ENCODE assay signal across 1 cellular context in genomic region chr14:23631702-23632460, GRCh38.
A peak's percentile ranks its signal among the peaks of the same experiment; 100 is the strongest.
TF ChIP-seq lines count a peak whose summit lies in the region.

No MANE protein-coding gene starts in this region.

TF ChIP-seq in HepG2, 621 proteins besides CTCF, POLR2A, EP300 and RAD21 (continued from another document and continues in another):
- no peak for TF ChIP-seq KIAA2018 (CRISPR knock-in tag; IDR thresholded peaks at IDR 0.05; ENCODE audit: borderline replicate concordance)
- TF ChIP-seq KLF11 (CRISPR knock-in tag; IDR thresholded peaks at IDR 0.05), result no peak
- no peak for TF ChIP-seq ZNF468 (CRISPR knock-in tag; IDR thresholded peaks at IDR 0.05)
- peak; percentile 84; the same call in 1 of the 2 replicates for TF ChIP-seq IRF9 (CRISPR knock-in tag; IDR thresholded peaks at IDR 0.05; ENCODE audit: borderline replicate concordance)
- TF ChIP-seq FOXA3 (CRISPR knock-in tag; IDR thresholded peaks at IDR 0.05), result peak; percentile 85
- no peak for TF ChIP-seq HNRNPUL1 (IDR thresholded peaks at IDR 0.05; ENCODE audit: low read depth, low read length)
- TF ChIP-seq TERF1 (CRISPR knock-in tag; IDR thresholded peaks at IDR 0.05), result no peak
- peak; percentile 47; the same call in 1 of the 2 replicates for TF ChIP-seq CC2D1A (CRISPR knock-in tag; IDR thresholded peaks at IDR 0.05)
- peak; percentile 87; the same call in 1 of the 2 replicates for TF ChIP-seq ZNF451 (CRISPR knock-in tag; IDR thresholded peaks at IDR 0.05)
- no peak for TF ChIP-seq ZNF629 (CRISPR knock-in tag; conservative IDR thresholded peaks at IDR 0.05)
- TF ChIP-seq AGO1 (IDR thresholded peaks at IDR 0.05; ENCODE audit: low read depth, low read length, poor library complexity, severe bottlenecking), result no peak
- no peak for TF ChIP-seq SRSF4 (IDR thresholded peaks at IDR 0.05; ENCODE audit: low read depth, low read length, poor library complexity, severe bottlenecking)
- TF ChIP-seq SP4 (CRISPR knock-in tag; IDR thresholded peaks at IDR 0.05), result no peak
- no peak for TF ChIP-seq FOXM1 (CRISPR knock-in tag; IDR thresholded peaks at IDR 0.05)
- TF ChIP-seq ATAD3A (CRISPR knock-in tag; IDR thresholded peaks at IDR 0.05), result no peak; the same call in none of the 2 replicates
- no peak for TF ChIP-seq ZNF576 (CRISPR knock-in tag; IDR thresholded peaks at IDR 0.05)
- TF ChIP-seq ZBTB1 (CRISPR knock-in tag; IDR thresholded peaks at IDR 0.05; ENCODE audit: borderline replicate concordance), result no peak; the same call in 1 of the 2 replicates
- no peak for TF ChIP-seq SYNCRIP (IDR thresholded peaks at IDR 0.05; ENCODE audit: insufficient read depth, low read depth, low read length)
- TF ChIP-seq HOMEZ (CRISPR knock-in tag; IDR thresholded peaks at IDR 0.05; ENCODE audit: low read depth), result peak; percentile 78
- 0 out of 2 replicates have a peak, but pooled peaks have one; percentile 18 for TF ChIP-seq CHCHD3 (CRISPR knock-in tag; IDR thresholded peaks at IDR 0.05)
- TF ChIP-seq ZNF788 (CRISPR knock-in tag; IDR thresholded peaks at IDR 0.05; ENCODE audit: borderline replicate concordance), result peak; percentile 86; the same call in 1 of the 2 replicates
- peak; percentile 49; the same call in 1 of the 2 replicates for TF ChIP-seq TAF1 (CRISPR knock-in tag; IDR thresholded peaks at IDR 0.05)
- TF ChIP-seq ZNF337 (CRISPR knock-in tag; IDR thresholded peaks at IDR 0.05; ENCODE audit: borderline replicate concordance, low read depth), result no peak
- peak; percentile 74; the same call in 1 of the 2 replicates for TF ChIP-seq PAX8 (CRISPR knock-in tag; IDR thresholded peaks at IDR 0.05; ENCODE audit: borderline replicate concordance)
- TF ChIP-seq TCF7 (IDR thresholded peaks at IDR 0.05; ENCODE audit: low read depth), result no peak
- TF ChIP-seq XRCC5 (optimal IDR thresholded peaks at IDR 0.05; ENCODE audit: low read length), result peak; percentile 99
- TF ChIP-seq FUBP1 (CRISPR knock-in tag; IDR thresholded peaks at IDR 0.05; ENCODE audit: borderline replicate concordance), result 0 out of 2 replicates have a peak, but pooled peaks have one; percentile 50
- no peak for TF ChIP-seq SMARCC2 (IDR thresholded peaks at IDR 0.05)
- no peak for TF ChIP-seq KDM5B (CRISPR knock-in tag; IDR thresholded peaks at IDR 0.05; ENCODE audit: borderline replicate concordance)
- TF ChIP-seq ATF7 (IDR thresholded peaks at IDR 0.05), result no peak
- TF ChIP-seq ATF7 (CRISPR knock-in tag; IDR thresholded peaks at IDR 0.05), result no peak; the same call in 1 of the 2 replicates
- no peak for TF ChIP-seq ZNF800 (CRISPR knock-in tag; IDR thresholded peaks at IDR 0.05)
- TF ChIP-seq PCBP1 (IDR thresholded peaks at IDR 0.05; ENCODE audit: borderline replicate concordance, low read depth, low read length), result no peak
- no peak for TF ChIP-seq NFE2 (CRISPR knock-in tag; IDR thresholded peaks at IDR 0.05)
- TF ChIP-seq GMEB1 (CRISPR knock-in tag; IDR thresholded peaks at IDR 0.05; ENCODE audit: borderline replicate concordance), result peak; percentile 54
- TF ChIP-seq ZNF841 (CRISPR knock-in tag; IDR thresholded peaks at IDR 0.05; ENCODE audit: borderline replicate concordance), result no peak
- TF ChIP-seq SMAD3 (CRISPR knock-in tag; IDR thresholded peaks at IDR 0.05), result peak; percentile 97
- TF ChIP-seq ZNF44 (CRISPR knock-in tag; IDR thresholded peaks at IDR 0.05), result peak; percentile 75; the same call in 1 of the 2 replicates
- TF ChIP-seq TRIM24 (CRISPR knock-in tag; IDR thresholded peaks at IDR 0.05), result no peak
- no peak for TF ChIP-seq PAWR (CRISPR knock-in tag; IDR thresholded peaks at IDR 0.05; ENCODE audit: borderline replicate concordance)
- TF ChIP-seq MATR3 (CRISPR knock-in tag; IDR thresholded peaks at IDR 0.05), result no peak
- peak; percentile 96; the same call in 1 of the 2 replicates for TF ChIP-seq ZNF691 (CRISPR knock-in tag; IDR thresholded peaks at IDR 0.05; ENCODE audit: borderline replicate concordance, low read depth)
- TF ChIP-seq PBX2 (CRISPR knock-in tag; IDR thresholded peaks at IDR 0.05), result no peak
- TF ChIP-seq BHLHE40 (IDR thresholded peaks at IDR 0.05; ENCODE audit: low read length), result peak; percentile 33; the same call in 1 of the 2 replicates
